Comparison of ENCODE assay signal across 10 cellular contexts in genomic region chr5:173745123-173745522, GRCh38.
DNase-seq lines count a peak whose midpoint lies in the region; ATAC-seq and TF ChIP-seq lines count a peak whose summit lies in the region.
"Had no signal": no experiment of that assay in that cellular context is flagged by ENCODE, and none has a peak within 500 bp of the region (broad histone marks: within the 10 kb centered on the region; RNA-seq: fewer than 3 reads in every experiment).

No MANE protein-coding gene starts in this region.

- H3K27me3 ChIP-seq in naive thymus-derived CD4-positive, alpha-beta T cell (ENCODE audit: control insufficient read depth in 2 of 2, insufficient read depth in 2 of 2, low read length in 2 of 2): no peaks in the 10 kb centered on the region
- H3K27me3 ChIP-seq in A673 (replicated peaks; ENCODE audit: insufficient read depth, low read depth, low read length, poor library complexity) (no peaks in the 10 kb centered on the region), hepatocyte (no peaks in the 10 kb centered on the region), testis (no peaks in the 10 kb centered on the region)

- no peaks in the 10 kb centered on the region for H3K36me3 Mint-ChIP-seq in naive thymus-derived CD4-positive, alpha-beta T cell

- POLR2A ChIA-PET in naive thymus-derived CD4-positive, alpha-beta T cell (lab: Charles Lee): no interaction called here
- POLR2A ChIA-PET in A673 (lab: Charles Lee; ENCODE audit: low non-redundant PET): no interaction called here

- BruUV-seq in A673 (replicated peaks; lab: Mats Ljungman, UMichigan): no TSS peak

- H3K4me3 Mint-ChIP-seq in naive thymus-derived CD4-positive, alpha-beta T cell: no peak overlapping the region

- peaks cover 0 to 8% (median 0%) of the 10 kb centered on the region in 5 donors for H3K27me3 Mint-ChIP-seq in naive thymus-derived CD4-positive, alpha-beta T cell

- CTCF ChIA-PET in naive thymus-derived CD4-positive, alpha-beta T cell (lab: Charles Lee): no interaction called here
- CTCF ChIA-PET in A673 (lab: Charles Lee): no interaction called here

- no peak overlapping the region for H3K4me3 ChIP-seq in naive thymus-derived CD4-positive, alpha-beta T cell (ENCODE audit: low read length)
- no peak overlapping the region for H3K4me3 ChIP-seq in A673 (ENCODE audit: low read depth, low read length, poor library complexity, severe bottlenecking)
- no peak overlapping the region for H3K4me3 ChIP-seq in hepatocyte
- no peak overlapping the region for H3K4me3 ChIP-seq in testis

- DNase-seq in NCI-H524 treated with DMSO at 0.1 percent for 48 hours (lab: John Stamatoyannopoulos, UW): peak; percentile 0
- no peak for DNase-seq in naive thymus-derived CD4-positive, alpha-beta T cell
- no peak for DNase-seq in A673 (ENCODE audit: low spot score)
- no peak for DNase-seq in T-helper 1 cell
- DNase-seq in hepatocyte (ENCODE audit: low spot score): no peak
- DNase-seq in testis: no peak
- DNase-seq: activated CD4-positive, alpha-beta T cell treated with anti-CD3 and anti-CD28 coated beads for 4 hours had no signal

- H3K27ac ChIP-seq in naive thymus-derived CD4-positive, alpha-beta T cell (ENCODE audit: low read depth, low read length): no peak overlapping the region
- H3K27ac ChIP-seq in A673 (ENCODE audit: low read depth, low read length, poor library complexity, severe bottlenecking) (no peak overlapping the region), hepatocyte (no peak overlapping the region), testis (no peak overlapping the region)
- H3K27ac ChIP-seq: HL-60 had no signal

- no peak for TF ChIP-seq POLR2A in testis (IDR thresholded peaks at IDR 0.05)

- no peak overlapping the region for H3K27ac Mint-ChIP-seq in naive thymus-derived CD4-positive, alpha-beta T cell

- no peaks in the 10 kb centered on the region for H3K9me3 Mint-ChIP-seq in naive thymus-derived CD4-positive, alpha-beta T cell

- no peaks in the 10 kb centered on the region for H3K9me3 ChIP-seq in naive thymus-derived CD4-positive, alpha-beta T cell (ENCODE audit: control insufficient read depth in 2 of 3, low read length in 3 of 3)
- H3K9me3 ChIP-seq in A673 (ENCODE audit: low read depth, low read length, poor library complexity, severe bottlenecking) (no peaks in the 10 kb centered on the region), hepatocyte (ENCODE audit: low read depth) (no peaks in the 10 kb centered on the region), testis (no peaks in the 10 kb centered on the region)

- 80% methylated on average over 4 of the region's 4 CpGs for WGBS in hepatocyte (ENCODE audit: low lambda C conversion rate, missing lambda C conversion rate)
- 86 to 100% methylated on average over 1 to 4 of the region's 4 CpGs for WGBS in testis, 2 donors

- H4K20me1 ChIP-seq in hepatocyte (ENCODE audit: insufficient read depth, poor library complexity, severe bottlenecking): no peaks in the 10 kb centered on the region

- intact Hi-C loops in naive thymus-derived CD4-positive, alpha-beta T cell (cut with micrococcal nuclease): no loop called here
- intact Hi-C loops in A673 (cut with micrococcal nuclease; ENCODE audit: unreplicated experiment) (no loop called here), testis (cut with DNase I; ENCODE audit: low total_unique reads) (no loop called here)

- peaks cover 0 to 9% (median 0%) of the 10 kb centered on the region in 7 donors for H3K4me1 Mint-ChIP-seq in naive thymus-derived CD4-positive, alpha-beta T cell

- no peak overlapping the region for H3K4me2 ChIP-seq in hepatocyte

- H3K9me2 ChIP-seq in hepatocyte (replicated peaks; ENCODE audit: insufficient read depth): no peaks in the 10 kb centered on the region

- H3K4me1 ChIP-seq in naive thymus-derived CD4-positive, alpha-beta T cell (ENCODE audit: control insufficient read depth in 2 of 2, insufficient read depth in 2 of 2, low read length in 2 of 2): no peaks in the 10 kb centered on the region
- H3K4me1 ChIP-seq in A673 (ENCODE audit: insufficient read depth, low read length, poor library complexity, severe bottlenecking) (no peaks in the 10 kb centered on the region), hepatocyte (ENCODE audit: insufficient read depth) (peaks cover 11% of the 10 kb centered on the region), testis (no peaks in the 10 kb centered on the region)

- H2AFZ ChIP-seq in hepatocyte: no peak overlapping the region

- ATAC-seq in GM18873 (IDR thresholded peaks at IDR 0.05; ENCODE audit: low FRiP score, unreplicated experiment): peak; percentile 46
- ATAC-seq in HG02798 (IDR thresholded peaks at IDR 0.05; ENCODE audit: poor library complexity, unreplicated experiment): peak; percentile 60
- ATAC-seq in naive thymus-derived CD4-positive, alpha-beta T cell: peak; percentile 40

- no peaks in the 10 kb centered on the region for H3K36me3 ChIP-seq in naive thymus-derived CD4-positive, alpha-beta T cell (ENCODE audit: control insufficient read depth in 2 of 3, insufficient read depth in 3 of 3, low read length in 3 of 3)
- H3K36me3 ChIP-seq in A673 (ENCODE audit: insufficient read depth, low read length, poor library complexity, severe bottlenecking) (no peaks in the 10 kb centered on the region), hepatocyte (replicated peaks; ENCODE audit: insufficient read depth, low read depth) (no peaks in the 10 kb centered on the region), testis (ENCODE audit: low read depth, missing control alignments) (no peaks in the 10 kb centered on the region)

- H3K79me2 ChIP-seq in hepatocyte: no peaks in the 10 kb centered on the region

- TF ChIP-seq CTCF in A673 (conservative IDR thresholded peaks at IDR 0.05; ENCODE audit: low read depth, low read length): no peak
- no peak for TF ChIP-seq CTCF in hepatocyte (IDR thresholded peaks at IDR 0.05; ENCODE audit: poor library complexity)
- no peak for TF ChIP-seq CTCF in testis (IDR thresholded peaks at IDR 0.05)
